Comparison of ENCODE assay signal across 10 cellular contexts in genomic region chr3:71578045-71578730, GRCh38. TPM values are rescaled to one million over a fixed set of nuclear protein-coding genes. Genes with fewer than 3 reads are reported as not detected.
DNase-seq lines count a peak whose midpoint lies in the region; ATAC-seq, FAIRE-seq and TF ChIP-seq lines count a peak whose summit lies in the region.
"Had no signal": no experiment of that assay in that cellular context is flagged by ENCODE, and none has a peak within 500 bp of the region (broad histone marks: within the 10 kb centered on the region; RNA-seq: fewer than 3 reads in every experiment).

No MANE protein-coding gene starts in this region.

- intact Hi-C loops in HepG2 (cut with micrococcal nuclease; ENCODE audit: unreplicated experiment) = no loop called here
- intact Hi-C loops in right lobe of liver (cut with DNase I) = no loop called here
- intact Hi-C loops in left lung (cut with DNase I) = no loop called here
- intact Hi-C loops in upper lobe of right lung (cut with DNase I) = no loop called here
- intact Hi-C loops in activated T-helper 1 cell treated with anti-CD3 and anti-CD28 coated beads, Interleukin-12 subunit alpha, Interleukin-12 subunit beta, Interleukin-2, Interleukin-4 antibody, amounts not matched to agents 30 ng/mL and 10 ng/mL and 1 ng/mL, durations not matched to agents 14 hours and 24 hours and 36 hours (cut with micrococcal nuclease) = loop anchor here (2.0 kb wide), 1 partner anchor 33 kb away; no protein-coding TSS in a partner anchor

- H3K27me3 ChIP-seq in HepG2 (ENCODE audit: control insufficient read depth in 1 of 2, insufficient read depth in 2 of 2, low read length in 2 of 2) = no peaks in the 10 kb centered on the region
- H3K27me3 ChIP-seq in right lobe of liver = no peaks in the 10 kb centered on the region
- H3K27me3 ChIP-seq in left lung = no peaks in the 10 kb centered on the region
- H3K27me3 ChIP-seq in upper lobe of right lung = no peaks in the 10 kb centered on the region
- H3K27me3 ChIP-seq in endodermal cell (ENCODE audit: control insufficient read depth, insufficient read depth, low read length, poor library complexity, severe bottlenecking) = peaks cover 5% of the 10 kb centered on the region

- no peak for TF ChIP-seq RAD21 in HepG2 (CRISPR knock-in tag; IDR thresholded peaks at IDR 0.05)

- POLR2A ChIA-PET in HepG2 (lab: Yijun Ruan, JAX) = no interaction called here

- H3K4me1 ChIP-seq in HepG2 (ENCODE audit: insufficient read depth, low read length) = peaks cover 66% of the 10 kb centered on the region
- peaks cover 0 to 7% (median 0%) of the 10 kb centered on the region in 4 donors for H3K4me1 ChIP-seq in right lobe of liver
- peaks cover 20 to 53% of the 10 kb centered on the region in 2 donors for H3K4me1 ChIP-seq in left lung
- peaks cover 20% of the 10 kb centered on the region for H3K4me1 ChIP-seq in upper lobe of right lung
- H3K4me1 ChIP-seq in endodermal cell (ENCODE audit: control insufficient read depth, insufficient read depth, low read length) = no peaks in the 10 kb centered on the region

- TF ChIP-seq EP300 in HepG2 (IDR thresholded peaks at IDR 0.05; ENCODE audit: low read depth in 2 of 2, low read length in 2 of 2) = no peak
- no peak for TF ChIP-seq EP300 in HepG2 (CRISPR knock-in tag; IDR thresholded peaks at IDR 0.05; ENCODE audit: borderline replicate concordance)

- H3K9me3 ChIP-seq in HepG2 (ENCODE audit: low read length) (no peaks in the 10 kb centered on the region), right lobe of liver (no peaks in the 10 kb centered on the region), left lung (no peaks in the 10 kb centered on the region), upper lobe of right lung (no peaks in the 10 kb centered on the region), endodermal cell (ENCODE audit: control insufficient read depth, low read length) (no peaks in the 10 kb centered on the region)
- H3K9me3 ChIP-seq: BLaER1 treated with 17β-estradiol and CSF1 and Interleukin-3, amounts not matched to agents 10 nM and 100 nM had no signal

- TF ChIP-seq POLR2A in HepG2 (IDR thresholded peaks at IDR 0.05; ENCODE audit: insufficient read depth in 1 of 2, low read depth in 2 of 2, low read length in 2 of 2) (no peak), right lobe of liver (IDR thresholded peaks at IDR 0.05) (no peak)

- peaks cover 20% of the 10 kb centered on the region for H3K36me3 Mint-ChIP-seq in activated naive CD8-positive, alpha-beta T cell treated with anti-CD3 and anti-CD28 coated beads, Interleukin-2, amount 50 U/mL, for 24 hours (ENCODE audit: low read depth)
- H3K36me3 Mint-ChIP-seq in endodermal cell (ENCODE audit: low read depth) = peaks cover 9% of the 10 kb centered on the region
- H3K36me3 Mint-ChIP-seq in activated T-helper 1 cell treated with anti-CD3 and anti-CD28 coated beads, Interleukin-12 subunit alpha, Interleukin-12 subunit beta, Interleukin-2, Interleukin-4 antibody, amounts not matched to agents 30 ng/mL and 10 ng/mL and 1 ng/mL, durations not matched to agents 14 hours and 24 hours and 36 hours (ENCODE audit: low read depth) = no peaks in the 10 kb centered on the region

- in situ Hi-C loops in HepG2 (cut with HindIII; ENCODE audit: extremely low pct_ligation_motif_present, low pct_unique_long_range_greater_than_20kb) = no loop called here

- CTCF ChIA-PET in HepG2 (lab: Yijun Ruan, JAX; ENCODE audit: low intra/inter-chr PET ratio, low total read pairs) = no interaction called here

- H3K27me3 Mint-ChIP-seq in activated naive CD8-positive, alpha-beta T cell treated with anti-CD3 and anti-CD28 coated beads, Interleukin-2, amount 50 U/mL, for 24 hours = no peaks in the 10 kb centered on the region
- no peaks in the 10 kb centered on the region for H3K27me3 Mint-ChIP-seq in endodermal cell (ENCODE audit: insufficient read depth)
- peaks cover 41% of the 10 kb centered on the region for H3K27me3 Mint-ChIP-seq in activated T-helper 1 cell treated with anti-CD3 and anti-CD28 coated beads, Interleukin-12 subunit alpha, Interleukin-12 subunit beta, Interleukin-2, Interleukin-4 antibody, amounts not matched to agents 30 ng/mL and 10 ng/mL and 1 ng/mL, durations not matched to agents 14 hours and 24 hours and 36 hours (ENCODE audit: insufficient read depth)
- H3K27me3 Mint-ChIP-seq: activated T-helper 17 cell treated with anti-CD3 and anti-CD28 coated beads, Interleukin-2, amount 50 U/mL, for 72 hours had no signal

- peak overlapping the region; percentile 8 for H3K27ac Mint-ChIP-seq in activated naive CD8-positive, alpha-beta T cell treated with anti-CD3 and anti-CD28 coated beads, Interleukin-2, amount 50 U/mL, for 24 hours
- no peak overlapping the region for H3K27ac Mint-ChIP-seq in endodermal cell
- no peak overlapping the region for H3K27ac Mint-ChIP-seq in activated T-helper 1 cell treated with anti-CD3 and anti-CD28 coated beads, Interleukin-12 subunit alpha, Interleukin-12 subunit beta, Interleukin-2, Interleukin-4 antibody, amounts not matched to agents 30 ng/mL and 10 ng/mL and 1 ng/mL, durations not matched to agents 14 hours and 24 hours and 36 hours
- H3K27ac Mint-ChIP-seq: activated T-helper 17 cell treated with anti-CD3 and anti-CD28 coated beads, Interleukin-2, amount 50 U/mL, for 72 hours had no signal

- peak overlapping the region; percentile 82 for H3K4me2 ChIP-seq in HepG2 (ENCODE audit: low read depth, low read length)
- H3K4me2 ChIP-seq: BLaER1 treated with 17β-estradiol and CSF1 and Interleukin-3, amounts not matched to agents 10 nM and 100 nM had no signal

- no peak for FAIRE-seq in HepG2 (lab: Jason Lieb, UNC)

- H3K9ac ChIP-seq in HepG2 (ENCODE audit: insufficient read depth, low read depth, low read length) (0 out of 2 replicates have a peak overlapping the region, but pooled peaks have one; percentile 21), endodermal cell (ENCODE audit: extremely low read depth, low read length, poor library complexity, severe bottlenecking) (no peak overlapping the region)
- H3K9ac ChIP-seq: BLaER1 treated with 17β-estradiol and CSF1 and Interleukin-3, amounts not matched to agents 10 nM and 100 nM had no signal

- H3K4me3 Mint-ChIP-seq in activated naive CD8-positive, alpha-beta T cell treated with anti-CD3 and anti-CD28 coated beads, Interleukin-2, amount 50 U/mL, for 24 hours = peak overlapping the region; percentile 34
- H3K4me3 Mint-ChIP-seq in endodermal cell = no peak overlapping the region
- no peak overlapping the region for H3K4me3 Mint-ChIP-seq in activated T-helper 1 cell treated with anti-CD3 and anti-CD28 coated beads, Interleukin-12 subunit alpha, Interleukin-12 subunit beta, Interleukin-2, Interleukin-4 antibody, amounts not matched to agents 30 ng/mL and 10 ng/mL and 1 ng/mL, durations not matched to agents 14 hours and 24 hours and 36 hours
- H3K4me3 Mint-ChIP-seq: activated T-helper 17 cell treated with anti-CD3 and anti-CD28 coated beads, Interleukin-2, amount 50 U/mL, for 72 hours had no signal

- 48% methylated on average over 6 of the region's 6 CpGs for WGBS in HepG2 (ENCODE audit: low lambda C conversion rate)
- 72% methylated on average over 6 of the region's 6 CpGs for WGBS in right lobe of liver (ENCODE audit: insufficient coverage, low coverage, low lambda C conversion rate, missing lambda C conversion rate)
- 84 to 87% methylated on average over 5 to 6 of the region's 6 CpGs for WGBS in endodermal cell (ENCODE audit: insufficient coverage in 1 of 2, insufficient read length in 1 of 2), 2 experiments

- no TSS peak for BruUV-seq in HepG2 (replicated peaks; lab: Mats Ljungman, UMichigan)

- no peak overlapping the region for H2AFZ ChIP-seq in HepG2 (ENCODE audit: low read length)

- TF ChIP-seq CTCF in HepG2 (CRISPR knock-in tag; IDR thresholded peaks at IDR 0.05) = no peak
- no peak for TF ChIP-seq CTCF in right lobe of liver (IDR thresholded peaks at IDR 0.05)
- no peak for TF ChIP-seq CTCF in left lung (IDR thresholded peaks at IDR 0.05)
- no peak for TF ChIP-seq CTCF in upper lobe of right lung (IDR thresholded peaks at IDR 0.05)
- no peak for TF ChIP-seq CTCF in endodermal cell (conservative IDR thresholded peaks at IDR 0.05)

- H3K36me3 ChIP-seq in HepG2 (replicated peaks in 1 of 2; ENCODE audit: control insufficient read depth in 1 of 2, insufficient read depth in 2 of 2, low read length in 2 of 2) (peaks cover 5 to 14% of the 10 kb centered on the region in 2 experiments; a peak in 4 of 5 replicates), right lobe of liver (no peaks in the 10 kb centered on the region), left lung (no peaks in the 10 kb centered on the region), upper lobe of right lung (no peaks in the 10 kb centered on the region), endodermal cell (ENCODE audit: control insufficient read depth, insufficient read depth, low read length) (no peaks in the 10 kb centered on the region)
- H3K36me3 ChIP-seq: BLaER1 treated with 17β-estradiol and CSF1 and Interleukin-3, amounts not matched to agents 10 nM and 100 nM had no signal

- no peaks in the 10 kb centered on the region; the same call in 1 of the 2 replicates for H4K20me1 ChIP-seq in HepG2 (ENCODE audit: insufficient read depth, low read length)

- ATAC-seq in HepG2 (no peak), right lobe of liver (no peak), left lung (no peak), upper lobe of right lung (no peak)
- ATAC-seq in activated naive CD8-positive, alpha-beta T cell treated with anti-CD3 and anti-CD28 coated beads, Interleukin-2, amount 50 U/mL, for 24 hours = no peak
- ATAC-seq: activated T-helper 17 cell treated with anti-CD3 and anti-CD28 coated beads, Interleukin-2, amount 50 U/mL, for 72 hours had no signal

- peaks cover 40% of the 10 kb centered on the region for H3K4me1 Mint-ChIP-seq in activated naive CD8-positive, alpha-beta T cell treated with anti-CD3 and anti-CD28 coated beads, Interleukin-2, amount 50 U/mL, for 24 hours
- peaks cover 35% of the 10 kb centered on the region for H3K4me1 Mint-ChIP-seq in endodermal cell
- peaks cover 21% of the 10 kb centered on the region for H3K4me1 Mint-ChIP-seq in activated T-helper 1 cell treated with anti-CD3 and anti-CD28 coated beads, Interleukin-12 subunit alpha, Interleukin-12 subunit beta, Interleukin-2, Interleukin-4 antibody, amounts not matched to agents 30 ng/mL and 10 ng/mL and 1 ng/mL, durations not matched to agents 14 hours and 24 hours and 36 hours (ENCODE audit: low read depth)

- H3K4me3 ChIP-seq in HepG2 (replicated peaks in 1 of 3; ENCODE audit: insufficient read depth in 1 of 3, low read depth in 2 of 3, low read length in 3 of 3) = peak overlapping the region in 2 of 3 experiments; percentile 23 to 50; a peak in 2 of 6 replicates
- no peak overlapping the region for H3K4me3 ChIP-seq in right lobe of liver
- peak overlapping the region; percentile 4 to 8 for H3K4me3 ChIP-seq in left lung
- H3K4me3 ChIP-seq in upper lobe of right lung = peak overlapping the region; percentile 88
- H3K4me3 ChIP-seq in endodermal cell (ENCODE audit: low read length) = no peak overlapping the region
- H3K4me3 ChIP-seq: BLaER1 treated with 17β-estradiol and CSF1 and Interleukin-3, amounts not matched to agents 10 nM and 100 nM had no signal

- DNase-seq in HepG2 (ENCODE audit: low spot score) = no peak
- no peak for DNase-seq in right lobe of liver
- no peak for DNase-seq in activated naive CD8-positive, alpha-beta T cell treated with anti-CD3 and anti-CD28 coated beads, Interleukin-2, amount 50 U/mL, for 24 hours
- DNase-seq in left lung = no peak
- no peak for DNase-seq in upper lobe of right lung
- no peak for DNase-seq in endodermal cell
- no peak for DNase-seq in activated T-helper 1 cell treated with anti-CD3 and anti-CD28 coated beads, Interleukin-12 subunit alpha, Interleukin-12 subunit beta, Interleukin-2, Interleukin-4 antibody, amounts not matched to agents 30 ng/mL and 10 ng/mL and 1 ng/mL, durations not matched to agents 14 hours and 24 hours and 36 hours (ENCODE audit: low spot score)
- DNase-seq in NCI-H2107 (lab: John Stamatoyannopoulos, UW) = no peak

- H3K9me3 Mint-ChIP-seq in activated naive CD8-positive, alpha-beta T cell treated with anti-CD3 and anti-CD28 coated beads, Interleukin-2, amount 50 U/mL, for 24 hours = no peaks in the 10 kb centered on the region
- no peaks in the 10 kb centered on the region for H3K9me3 Mint-ChIP-seq in endodermal cell
- H3K9me3 Mint-ChIP-seq in activated T-helper 1 cell treated with anti-CD3 and anti-CD28 coated beads, Interleukin-12 subunit alpha, Interleukin-12 subunit beta, Interleukin-2, Interleukin-4 antibody, amounts not matched to agents 30 ng/mL and 10 ng/mL and 1 ng/mL, durations not matched to agents 14 hours and 24 hours and 36 hours = no peaks in the 10 kb centered on the region
- H3K9me3 Mint-ChIP-seq: activated T-helper 17 cell treated with anti-CD3 and anti-CD28 coated beads, Interleukin-2, amount 50 U/mL, for 72 hours had no signal

- H3K79me2 ChIP-seq in HepG2 (ENCODE audit: insufficient read depth, low read length) = peaks cover 86% of the 10 kb centered on the region

- peak overlapping the region; percentile 70 for H3K27ac ChIP-seq in HepG2 (ENCODE audit: extremely low read length, insufficient read depth, low read length)
- no peak overlapping the region for H3K27ac ChIP-seq in right lobe of liver
- peak overlapping the region; percentile 65 to 98 for H3K27ac ChIP-seq in left lung
- H3K27ac ChIP-seq in upper lobe of right lung = peak overlapping the region; percentile 96
- no peak overlapping the region for H3K27ac ChIP-seq in endodermal cell (ENCODE audit: low read depth, low read length)
- H3K27ac ChIP-seq: BLaER1 treated with 17β-estradiol and CSF1 and Interleukin-3, amounts not matched to agents 10 nM and 100 nM had no signal

RNA-seq across cellular contexts. Expression of gene FOXP1, which starts 5.3 kb away (rescaled TPM):
- total RNA-seq in HepG2 (2016; rRNA removed; fragmentation: Illumina TruSeq; extraction: Trizol) (43.3 and 59.0 TPM in 2 replicates), right lobe of liver (10 to 100 TPM; 26.7 to 47.7 (median 35.2) TPM), left lung (100 to 1,000 TPM in 1 of 2 donors, 10 to 100 TPM in 1; 95.1 to 107 TPM), upper lobe of right lung (140 TPM), endodermal cell (10 to 100 TPM; 41.7 to 94.3 TPM)
- total RNA-seq in HepG2 (2016; cell fraction: cytosol; rRNA removed; fragmentation: Illumina TruSeq; extraction: Trizol; ENCODE audit: low read depth) = 67.9 and 68.5 TPM in 2 replicates
- 31.5 and 57.5 TPM in 2 replicates for total RNA-seq in HepG2 (2016; cell fraction: insoluble cytoplasmic fraction; rRNA removed; fragmentation: Illumina TruSeq; extraction: Trizol)
- total RNA-seq in HepG2 (2016; cell fraction: membrane; rRNA removed; fragmentation: Illumina TruSeq; extraction: Trizol) = 36.5 and 36.9 TPM in 2 replicates
- total RNA-seq in HepG2 (2016; cell fraction: nucleus; rRNA removed; fragmentation: Illumina TruSeq; extraction: Trizol) = 164 and 179 TPM in 2 replicates
- 36.0 and 40.4 TPM in 2 replicates for polyA plus RNA-seq in HepG2 (2011; rRNA removed)
- polyA plus RNA-seq in HepG2 (2011; cell fraction: cytosol; rRNA removed) = 17.7 and 19.3 TPM in 2 replicates
- polyA plus RNA-seq in HepG2 (2011; cell fraction: nucleus; rRNA removed) = 47.8 and 58.3 TPM in 2 replicates
- polyA plus RNA-seq in HepG2 (2012) = 24.3 and 27.6 TPM in 2 replicates
- 3.3 and 4.6 TPM in 2 replicates for polyA plus RNA-seq in HepG2 (2016; cell fraction: cytosol; fragmentation: Illumina TruSeq; extraction: Trizol; ENCODE audit: low read depth)
- polyA plus RNA-seq in HepG2 (2016; cell fraction: insoluble cytoplasmic fraction; fragmentation: Illumina TruSeq; extraction: Trizol; ENCODE audit: low read depth) = 21.9 and 24.7 TPM in 2 replicates
- polyA plus RNA-seq in HepG2 (2016; cell fraction: membrane; fragmentation: Illumina TruSeq; extraction: Trizol; ENCODE audit: low read depth) = 9.9 and 11.0 TPM in 2 replicates
- polyA plus RNA-seq in HepG2 (2016; cell fraction: nucleus; fragmentation: Illumina TruSeq; extraction: Trizol; ENCODE audit: insufficient read depth, low read depth) = 28.9 and 32.7 TPM in 2 replicates
- polyA minus RNA-seq in HepG2 (2011; rRNA and poly(A)+ RNA removed; ENCODE audit: low replicate concordance) = 35.8 and 181 TPM in 2 replicates
- 64.7 and 68.5 TPM in 2 replicates for polyA minus RNA-seq in HepG2 (2011; cell fraction: cytosol; rRNA and poly(A)+ RNA removed)
- polyA minus RNA-seq in HepG2 (2011; cell fraction: nucleus; rRNA and poly(A)+ RNA removed) = 528 and 568 TPM in 2 replicates
- polyA plus RNA-seq in endodermal cell (2013, experiment 1 of 2) = 31.4 TPM
- polyA plus RNA-seq in endodermal cell (2013, experiment 2 of 2) = 32.3 TPM
- 94.8 and 97.6 TPM in 2 replicates for total RNA-seq in activated T-helper 1 cell treated with anti-CD3 and anti-CD28 coated beads, Interleukin-12 subunit alpha, Interleukin-12 subunit beta, Interleukin-2, Interleukin-4 antibody, amounts not matched to agents 30 ng/mL and 10 ng/mL and 1 ng/mL, durations not matched to agents 14 hours and 24 hours and 36 hours

Comparison
In these comparisons a context has a peak if more than half of its experiments do, and no peak if none do; other contexts are left out.
1. H3K27ac ChIP-seq: peak in HepG2 (single experiment), left lung (2 of 2) and upper lobe of right lung (single experiment); none in right lobe of liver (0 of 3) and endodermal cell (single experiment).
2. H3K4me3 ChIP-seq: peak in HepG2 (2 of 3), left lung (2 of 2) and upper lobe of right lung (single experiment); none in right lobe of liver (0 of 3) and endodermal cell (single experiment).